ENCODE assay signal across 13 cellular contexts in genomic region chr12:14892726-14893442, GRCh38. TPM values are rescaled to one million over a fixed set of nuclear protein-coding genes. Genes with fewer than 3 reads are reported as not detected.
DNase-seq lines count a peak whose midpoint lies in the region; ATAC-seq and TF ChIP-seq lines count a peak whose summit lies in the region.
"Had no signal": no experiment of that assay in that cellular context is flagged by ENCODE, and none has a peak within 500 bp of the region (broad histone marks: within the 10 kb centered on the region; RNA-seq: fewer than 3 reads in every experiment).

No MANE protein-coding gene starts in this region.

- H3K4me1 Mint-ChIP-seq in progenitor cell of endocrine pancreas (ENCODE audit: low read depth): peaks cover 10% of the 10 kb centered on the region

- TF ChIP-seq POLR2A in gastroesophageal sphincter (IDR thresholded peaks at IDR 0.05): no peak

- WGBS in gastroesophageal sphincter (ENCODE audit: low coverage in 1 of 2), 2 donors: 48 to 60% methylated on average over 4 to 6 of the region's 6 CpGs

- H3K27ac ChIP-seq in gastroesophageal sphincter: peak overlapping the region; percentile 63 to 86 (median 76)

- H3K4me1 ChIP-seq in gastroesophageal sphincter: peaks cover 14 to 53% (median 15%) of the 10 kb centered on the region in 3 donors
- H3K4me1 ChIP-seq: HAP-1 had no signal

- no peaks in the 10 kb centered on the region for H3K27me3 ChIP-seq in gastroesophageal sphincter

- no peaks in the 10 kb centered on the region for H3K36me3 ChIP-seq in gastroesophageal sphincter
- H3K36me3 ChIP-seq: HAP-1 had no signal

- TF ChIP-seq EP300 in gastroesophageal sphincter (IDR thresholded peaks at IDR 0.05): no peak

- peak; percentile 42 for DNase-seq in EH (ENCODE audit: low read depth)
- peak; percentile 25 for DNase-seq in RKO (ENCODE audit: low spot score)
- DNase-seq in progenitor cell of endocrine pancreas (ENCODE audit: low spot score, unreplicated experiment): no peak
- DNase-seq in stimulated activated CD4-positive, alpha-beta T cell treated with anti-CD3 and anti-CD28 coated beads, Interleukin-2, amount 100 ng/mL, for 48 hours: no peak
- DNase-seq in hepatic stellate cell (ENCODE audit: low spot score): no peak
- DNase-seq in GOT3 (lab: John Stamatoyannopoulos, UW): no peak
- DNase-seq: Calu3, NCI-H1105 treated with DMSO at 0.1 percent for 48 hours had no signal

- TF ChIP-seq CTCF in gastroesophageal sphincter (IDR thresholded peaks at IDR 0.05) (peak in 3 of 4 experiments; percentile 24 to 49 (median 32)), progenitor cell of endocrine pancreas (IDR thresholded peaks at IDR 0.05; ENCODE audit: unreplicated experiment) (no peak)

- H3K36me3 Mint-ChIP-seq in progenitor cell of endocrine pancreas (ENCODE audit: insufficient read depth): no peaks in the 10 kb centered on the region

- H3K9me3 ChIP-seq in gastroesophageal sphincter: no peaks in the 10 kb centered on the region
- H3K9me3 ChIP-seq: HAP-1 had no signal

- H3K4me3 Mint-ChIP-seq in progenitor cell of endocrine pancreas (ENCODE audit: low read depth): no peak overlapping the region

- ATAC-seq in gastroesophageal sphincter (peak; percentile 93), GM18502 (IDR thresholded peaks at IDR 0.05; ENCODE audit: poor library complexity, unreplicated experiment) (no peak)

- H3K4me3 ChIP-seq in gastroesophageal sphincter: no peak overlapping the region
- H3K4me3 ChIP-seq: HAP-1 had no signal

- no peaks in the 10 kb centered on the region for H3K9me3 Mint-ChIP-seq in progenitor cell of endocrine pancreas (ENCODE audit: low read depth)

- no peaks in the 10 kb centered on the region for H3K27me3 Mint-ChIP-seq in progenitor cell of endocrine pancreas

- H3K27ac Mint-ChIP-seq in progenitor cell of endocrine pancreas: peak overlapping the region; percentile 15

RNA-seq across cellular contexts. Expression of gene MGP, which starts 7.2 kb away (rescaled TPM):
- 100 to 1,000 TPM; 506 to 706 (median 636) TPM for total RNA-seq in gastroesophageal sphincter
- not detected in 2 replicates for total RNA-seq in progenitor cell of endocrine pancreas
- total RNA-seq: astrocyte, Calu3 had no signal

RNA-seq across cellular contexts. Expression of gene ERP27, which starts 45.5 kb away (rescaled TPM):
- total RNA-seq in gastroesophageal sphincter (1 to 10 TPM in 1 of 4 donors, under 1 TPM in 2, not detected in 1; 0.54 to 3.4 (median 0.96) TPM), progenitor cell of endocrine pancreas (22.8 and 23.1 TPM in 2 replicates)

RNA-seq across cellular contexts. Expression of gene ART4, which starts 49.6 kb away (rescaled TPM):
- total RNA-seq in gastroesophageal sphincter (1 to 10 TPM in 1 of 4 donors, under 1 TPM in 3; 0.13 to 1.7 (median 0.62) TPM), progenitor cell of endocrine pancreas (0.18 and 0.29 TPM in 2 replicates)
- total RNA-seq: astrocyte, Calu3, mononuclear cell had no signal

Comparison
In these comparisons a context has a peak if more than half of its experiments do, and no peak if none do; other contexts are left out.
1. DNase-seq: peak in EH (single experiment) and RKO (single experiment); none in progenitor cell of endocrine pancreas (single experiment), stimulated activated CD4-positive, alpha-beta T cell treated with anti-CD3 and anti-CD28 coated beads, Interleukin-2, amount 100 ng/mL, for 48 hours (0 of 2), hepatic stellate cell (single experiment) and GOT3 (single experiment).
2. RNA of gene MGP, which starts 7.2 kb away (total RNA-seq): 506 to 706 TPM in gastroesophageal sphincter; not detected in progenitor cell of endocrine pancreas; every median in the first group is over 100 times any median in the second.